In the genomic region with DNA sequence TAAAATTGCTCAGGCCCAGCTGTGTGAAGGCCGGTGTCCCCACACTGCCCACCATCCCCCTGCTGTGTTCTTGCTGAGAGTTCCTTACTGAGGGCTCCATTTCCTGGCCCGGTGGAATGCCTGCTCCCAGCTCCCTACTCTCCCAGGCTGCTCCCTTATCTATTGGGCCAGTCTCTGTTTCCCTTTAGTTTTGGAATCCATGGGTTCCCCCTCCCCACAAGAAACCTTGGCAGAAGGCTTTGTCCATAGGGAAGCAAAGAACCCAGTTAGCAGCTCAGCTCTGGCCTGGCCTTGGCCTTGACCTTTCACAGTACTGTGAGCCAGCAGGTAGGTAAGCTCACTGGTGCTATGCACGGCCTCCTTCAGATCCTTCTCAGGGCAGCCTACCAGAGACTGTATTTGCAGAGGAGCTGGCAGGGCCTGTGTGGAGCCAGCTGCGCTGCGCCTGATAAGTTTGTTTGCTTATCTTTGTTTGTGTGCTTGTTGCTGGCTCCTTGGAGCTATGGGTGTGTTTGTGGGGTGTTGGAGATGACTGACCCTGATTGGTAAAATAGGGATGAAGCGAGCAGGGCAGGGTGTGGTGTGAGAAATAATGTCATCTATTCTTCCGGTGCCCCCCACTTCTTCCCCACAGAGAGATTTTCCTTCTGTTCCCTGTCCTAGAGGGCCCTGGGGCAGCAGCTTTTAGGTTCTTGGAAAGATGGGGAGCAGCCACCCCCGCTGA, we compare ENCODE assay signal across 1 cellular context.
TF ChIP-seq lines count a peak whose summit lies in the region.

No MANE protein-coding gene starts in this region.

TF ChIP-seq in K562, 482 proteins besides CTCF, POLR2A, EP300 and RAD21 (continued from another document and continues in another):
- TF ChIP-seq, protein P1, sequence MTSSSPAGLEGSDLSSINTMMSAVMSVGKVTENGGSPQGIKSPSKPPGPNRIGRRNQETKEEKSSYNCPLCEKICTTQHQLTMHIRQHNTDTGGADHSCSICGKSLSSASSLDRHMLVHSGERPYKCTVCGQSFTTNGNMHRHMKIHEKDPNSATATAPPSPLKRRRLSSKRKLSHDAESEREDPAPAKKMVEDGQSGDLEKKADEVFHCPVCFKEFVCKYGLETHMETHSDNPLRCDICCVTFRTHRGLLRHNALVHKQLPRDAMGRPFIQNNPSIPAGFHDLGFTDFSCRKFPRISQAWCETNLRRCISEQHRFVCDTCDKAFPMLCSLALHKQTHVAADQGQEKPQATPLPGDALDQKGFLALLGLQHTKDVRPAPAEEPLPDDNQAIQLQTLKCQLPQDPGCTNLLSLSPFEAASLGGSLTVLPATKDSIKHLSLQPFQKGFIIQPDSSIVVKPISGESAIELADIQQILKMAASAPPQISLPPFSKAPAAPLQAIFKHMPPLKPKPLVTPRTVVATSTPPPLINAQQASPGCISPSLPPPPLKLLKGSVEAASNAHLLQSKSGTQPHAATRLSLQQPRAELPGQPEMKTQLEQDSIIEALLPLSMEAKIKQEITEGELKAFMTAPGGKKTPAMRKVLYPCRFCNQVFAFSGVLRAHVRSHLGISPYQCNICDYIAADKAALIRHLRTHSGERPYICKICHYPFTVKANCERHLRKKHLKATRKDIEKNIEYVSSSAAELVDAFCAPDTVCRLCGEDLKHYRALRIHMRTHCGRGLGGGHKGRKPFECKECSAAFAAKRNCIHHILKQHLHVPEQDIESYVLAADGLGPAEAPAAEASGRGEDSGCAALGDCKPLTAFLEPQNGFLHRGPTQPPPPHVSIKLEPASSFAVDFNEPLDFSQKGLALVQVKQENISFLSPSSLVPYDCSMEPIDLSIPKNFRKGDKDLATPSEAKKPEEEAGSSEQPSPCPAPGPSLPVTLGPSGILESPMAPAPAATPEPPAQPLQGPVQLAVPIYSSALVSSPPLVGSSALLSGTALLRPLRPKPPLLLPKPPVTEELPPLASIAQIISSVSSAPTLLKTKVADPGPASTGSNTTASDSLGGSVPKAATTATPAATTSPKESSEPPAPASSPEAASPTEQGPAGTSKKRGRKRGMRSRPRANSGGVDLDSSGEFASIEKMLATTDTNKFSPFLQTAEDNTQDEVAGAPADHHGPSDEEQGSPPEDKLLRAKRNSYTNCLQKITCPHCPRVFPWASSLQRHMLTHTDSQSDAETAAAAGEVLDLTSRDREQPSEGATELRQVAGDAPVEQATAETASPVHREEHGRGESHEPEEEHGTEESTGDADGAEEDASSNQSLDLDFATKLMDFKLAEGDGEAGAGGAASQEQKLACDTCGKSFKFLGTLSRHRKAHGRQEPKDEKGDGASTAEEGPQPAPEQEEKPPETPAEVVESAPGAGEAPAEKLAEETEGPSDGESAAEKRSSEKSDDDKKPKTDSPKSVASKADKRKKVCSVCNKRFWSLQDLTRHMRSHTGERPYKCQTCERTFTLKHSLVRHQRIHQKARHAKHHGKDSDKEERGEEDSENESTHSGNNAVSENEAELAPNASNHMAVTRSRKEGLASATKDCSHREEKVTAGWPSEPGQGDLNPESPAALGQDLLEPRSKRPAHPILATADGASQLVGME (CRISPR knock-in tag; IDR thresholded peaks at IDR 0.05) = no peak
- no peak for TF ChIP-seq CCAR2 (IDR thresholded peaks at IDR 0.05; ENCODE audit: low read depth, low read length)
- TF ChIP-seq ZEB2 (IDR thresholded peaks at IDR 0.05) = peak; percentile 96
- TF ChIP-seq BHLHE40 (IDR thresholded peaks at IDR 0.05; ENCODE audit: low read length) = peak; percentile 76
- peak; percentile 95 for TF ChIP-seq FOXJ3 (CRISPR knock-in tag; IDR thresholded peaks at IDR 0.05)
- no peak for TF ChIP-seq KDM5B (IDR thresholded peaks at IDR 0.05; ENCODE audit: insufficient replicate concordance, low read depth, low read length)
- no peak for TF ChIP-seq ZNF347 (CRISPR knock-in tag; IDR thresholded peaks at IDR 0.05; ENCODE audit: low read depth)
- TF ChIP-seq, protein P2, sequence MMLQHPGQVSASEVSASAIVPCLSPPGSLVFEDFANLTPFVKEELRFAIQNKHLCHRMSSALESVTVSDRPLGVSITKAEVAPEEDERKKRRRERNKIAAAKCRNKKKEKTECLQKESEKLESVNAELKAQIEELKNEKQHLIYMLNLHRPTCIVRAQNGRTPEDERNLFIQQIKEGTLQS (IDR thresholded peaks at IDR 0.05) = peak; percentile 30; the same call in 1 of the 2 replicates
- TF ChIP-seq, protein P2 (CRISPR knock-in tag; conservative IDR thresholded peaks at IDR 0.05) = no peak
- no peak for TF ChIP-seq PHF20 (IDR thresholded peaks at IDR 0.05; ENCODE audit: partially characterized antibody)
- no peak for TF ChIP-seq ZNF778 (CRISPR knock-in tag; IDR thresholded peaks at IDR 0.05)
- TF ChIP-seq ZNF444 (CRISPR knock-in tag; IDR thresholded peaks at IDR 0.05) = no peak
- TF ChIP-seq, protein P3, sequence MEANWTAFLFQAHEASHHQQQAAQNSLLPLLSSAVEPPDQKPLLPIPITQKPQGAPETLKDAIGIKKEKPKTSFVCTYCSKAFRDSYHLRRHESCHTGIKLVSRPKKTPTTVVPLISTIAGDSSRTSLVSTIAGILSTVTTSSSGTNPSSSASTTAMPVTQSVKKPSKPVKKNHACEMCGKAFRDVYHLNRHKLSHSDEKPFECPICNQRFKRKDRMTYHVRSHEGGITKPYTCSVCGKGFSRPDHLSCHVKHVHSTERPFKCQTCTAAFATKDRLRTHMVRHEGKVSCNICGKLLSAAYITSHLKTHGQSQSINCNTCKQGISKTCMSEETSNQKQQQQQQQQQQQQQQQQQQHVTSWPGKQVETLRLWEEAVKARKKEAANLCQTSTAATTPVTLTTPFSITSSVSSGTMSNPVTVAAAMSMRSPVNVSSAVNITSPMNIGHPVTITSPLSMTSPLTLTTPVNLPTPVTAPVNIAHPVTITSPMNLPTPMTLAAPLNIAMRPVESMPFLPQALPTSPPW (CRISPR knock-in tag; IDR thresholded peaks at IDR 0.05) = peak; percentile 82; the same call in 1 of the 2 replicates
- no peak for TF ChIP-seq SRSF3 (IDR thresholded peaks at IDR 0.05; ENCODE audit: insufficient read depth, low read length)
- no peak for TF ChIP-seq JUNB (CRISPR knock-in tag; conservative IDR thresholded peaks at IDR 0.05)
- no peak for TF ChIP-seq CBX8 (IDR thresholded peaks at IDR 0.05; ENCODE audit: borderline replicate concordance, extremely low read depth, low read depth, low read length, poor library complexity, severe bottlenecking)
- TF ChIP-seq DIDO1 (tag; IDR thresholded peaks at IDR 0.05; ENCODE audit: low read depth) = no peak; the same call in 1 of the 2 replicates
- TF ChIP-seq NCOR1 (IDR thresholded peaks at IDR 0.05) = peak; percentile 97
- peak; percentile 76; the same call in 1 of the 2 replicates for TF ChIP-seq ZNF197 (CRISPR knock-in tag; IDR thresholded peaks at IDR 0.05; ENCODE audit: low read depth)
- TF ChIP-seq SMARCE1 (IDR thresholded peaks at IDR 0.05) = peak; percentile 98
- TF ChIP-seq ZFP30 (CRISPR knock-in tag; IDR thresholded peaks at IDR 0.05; ENCODE audit: borderline replicate concordance) = no peak
- TF ChIP-seq ZNF408 (CRISPR knock-in tag; IDR thresholded peaks at IDR 0.05; ENCODE audit: low read depth) = no peak
- TF ChIP-seq FOXA3 (CRISPR knock-in tag; conservative IDR thresholded peaks at IDR 0.05 in 1 of 2, IDR thresholded peaks at IDR 0.05 in 1 of 2) = peak; percentile 93 to 94
- TF ChIP-seq, protein P4, sequence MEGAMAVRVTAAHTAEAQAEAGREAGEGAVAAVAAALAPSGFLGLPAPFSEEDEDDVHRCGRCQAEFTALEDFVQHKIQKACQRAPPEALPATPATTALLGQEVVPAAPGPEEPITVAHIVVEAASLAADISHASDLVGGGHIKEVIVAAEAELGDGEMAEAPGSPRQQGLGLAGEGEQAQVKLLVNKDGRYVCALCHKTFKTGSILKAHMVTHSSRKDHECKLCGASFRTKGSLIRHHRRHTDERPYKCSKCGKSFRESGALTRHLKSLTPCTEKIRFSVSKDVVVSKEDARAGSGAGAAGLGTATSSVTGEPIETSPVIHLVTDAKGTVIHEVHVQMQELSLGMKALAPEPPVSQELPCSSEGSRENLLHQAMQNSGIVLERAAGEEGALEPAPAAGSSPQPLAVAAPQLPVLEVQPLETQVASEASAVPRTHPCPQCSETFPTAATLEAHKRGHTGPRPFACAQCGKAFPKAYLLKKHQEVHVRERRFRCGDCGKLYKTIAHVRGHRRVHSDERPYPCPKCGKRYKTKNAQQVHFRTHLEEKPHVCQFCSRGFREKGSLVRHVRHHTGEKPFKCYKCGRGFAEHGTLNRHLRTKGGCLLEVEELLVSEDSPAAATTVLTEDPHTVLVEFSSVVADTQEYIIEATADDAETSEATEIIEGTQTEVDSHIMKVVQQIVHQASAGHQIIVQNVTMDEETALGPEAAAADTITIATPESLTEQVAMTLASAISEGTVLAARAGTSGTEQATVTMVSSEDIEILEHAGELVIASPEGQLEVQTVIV (CRISPR knock-in tag; IDR thresholded peaks at IDR 0.05; ENCODE audit: borderline replicate concordance) = no peak
- TF ChIP-seq, protein P5, sequence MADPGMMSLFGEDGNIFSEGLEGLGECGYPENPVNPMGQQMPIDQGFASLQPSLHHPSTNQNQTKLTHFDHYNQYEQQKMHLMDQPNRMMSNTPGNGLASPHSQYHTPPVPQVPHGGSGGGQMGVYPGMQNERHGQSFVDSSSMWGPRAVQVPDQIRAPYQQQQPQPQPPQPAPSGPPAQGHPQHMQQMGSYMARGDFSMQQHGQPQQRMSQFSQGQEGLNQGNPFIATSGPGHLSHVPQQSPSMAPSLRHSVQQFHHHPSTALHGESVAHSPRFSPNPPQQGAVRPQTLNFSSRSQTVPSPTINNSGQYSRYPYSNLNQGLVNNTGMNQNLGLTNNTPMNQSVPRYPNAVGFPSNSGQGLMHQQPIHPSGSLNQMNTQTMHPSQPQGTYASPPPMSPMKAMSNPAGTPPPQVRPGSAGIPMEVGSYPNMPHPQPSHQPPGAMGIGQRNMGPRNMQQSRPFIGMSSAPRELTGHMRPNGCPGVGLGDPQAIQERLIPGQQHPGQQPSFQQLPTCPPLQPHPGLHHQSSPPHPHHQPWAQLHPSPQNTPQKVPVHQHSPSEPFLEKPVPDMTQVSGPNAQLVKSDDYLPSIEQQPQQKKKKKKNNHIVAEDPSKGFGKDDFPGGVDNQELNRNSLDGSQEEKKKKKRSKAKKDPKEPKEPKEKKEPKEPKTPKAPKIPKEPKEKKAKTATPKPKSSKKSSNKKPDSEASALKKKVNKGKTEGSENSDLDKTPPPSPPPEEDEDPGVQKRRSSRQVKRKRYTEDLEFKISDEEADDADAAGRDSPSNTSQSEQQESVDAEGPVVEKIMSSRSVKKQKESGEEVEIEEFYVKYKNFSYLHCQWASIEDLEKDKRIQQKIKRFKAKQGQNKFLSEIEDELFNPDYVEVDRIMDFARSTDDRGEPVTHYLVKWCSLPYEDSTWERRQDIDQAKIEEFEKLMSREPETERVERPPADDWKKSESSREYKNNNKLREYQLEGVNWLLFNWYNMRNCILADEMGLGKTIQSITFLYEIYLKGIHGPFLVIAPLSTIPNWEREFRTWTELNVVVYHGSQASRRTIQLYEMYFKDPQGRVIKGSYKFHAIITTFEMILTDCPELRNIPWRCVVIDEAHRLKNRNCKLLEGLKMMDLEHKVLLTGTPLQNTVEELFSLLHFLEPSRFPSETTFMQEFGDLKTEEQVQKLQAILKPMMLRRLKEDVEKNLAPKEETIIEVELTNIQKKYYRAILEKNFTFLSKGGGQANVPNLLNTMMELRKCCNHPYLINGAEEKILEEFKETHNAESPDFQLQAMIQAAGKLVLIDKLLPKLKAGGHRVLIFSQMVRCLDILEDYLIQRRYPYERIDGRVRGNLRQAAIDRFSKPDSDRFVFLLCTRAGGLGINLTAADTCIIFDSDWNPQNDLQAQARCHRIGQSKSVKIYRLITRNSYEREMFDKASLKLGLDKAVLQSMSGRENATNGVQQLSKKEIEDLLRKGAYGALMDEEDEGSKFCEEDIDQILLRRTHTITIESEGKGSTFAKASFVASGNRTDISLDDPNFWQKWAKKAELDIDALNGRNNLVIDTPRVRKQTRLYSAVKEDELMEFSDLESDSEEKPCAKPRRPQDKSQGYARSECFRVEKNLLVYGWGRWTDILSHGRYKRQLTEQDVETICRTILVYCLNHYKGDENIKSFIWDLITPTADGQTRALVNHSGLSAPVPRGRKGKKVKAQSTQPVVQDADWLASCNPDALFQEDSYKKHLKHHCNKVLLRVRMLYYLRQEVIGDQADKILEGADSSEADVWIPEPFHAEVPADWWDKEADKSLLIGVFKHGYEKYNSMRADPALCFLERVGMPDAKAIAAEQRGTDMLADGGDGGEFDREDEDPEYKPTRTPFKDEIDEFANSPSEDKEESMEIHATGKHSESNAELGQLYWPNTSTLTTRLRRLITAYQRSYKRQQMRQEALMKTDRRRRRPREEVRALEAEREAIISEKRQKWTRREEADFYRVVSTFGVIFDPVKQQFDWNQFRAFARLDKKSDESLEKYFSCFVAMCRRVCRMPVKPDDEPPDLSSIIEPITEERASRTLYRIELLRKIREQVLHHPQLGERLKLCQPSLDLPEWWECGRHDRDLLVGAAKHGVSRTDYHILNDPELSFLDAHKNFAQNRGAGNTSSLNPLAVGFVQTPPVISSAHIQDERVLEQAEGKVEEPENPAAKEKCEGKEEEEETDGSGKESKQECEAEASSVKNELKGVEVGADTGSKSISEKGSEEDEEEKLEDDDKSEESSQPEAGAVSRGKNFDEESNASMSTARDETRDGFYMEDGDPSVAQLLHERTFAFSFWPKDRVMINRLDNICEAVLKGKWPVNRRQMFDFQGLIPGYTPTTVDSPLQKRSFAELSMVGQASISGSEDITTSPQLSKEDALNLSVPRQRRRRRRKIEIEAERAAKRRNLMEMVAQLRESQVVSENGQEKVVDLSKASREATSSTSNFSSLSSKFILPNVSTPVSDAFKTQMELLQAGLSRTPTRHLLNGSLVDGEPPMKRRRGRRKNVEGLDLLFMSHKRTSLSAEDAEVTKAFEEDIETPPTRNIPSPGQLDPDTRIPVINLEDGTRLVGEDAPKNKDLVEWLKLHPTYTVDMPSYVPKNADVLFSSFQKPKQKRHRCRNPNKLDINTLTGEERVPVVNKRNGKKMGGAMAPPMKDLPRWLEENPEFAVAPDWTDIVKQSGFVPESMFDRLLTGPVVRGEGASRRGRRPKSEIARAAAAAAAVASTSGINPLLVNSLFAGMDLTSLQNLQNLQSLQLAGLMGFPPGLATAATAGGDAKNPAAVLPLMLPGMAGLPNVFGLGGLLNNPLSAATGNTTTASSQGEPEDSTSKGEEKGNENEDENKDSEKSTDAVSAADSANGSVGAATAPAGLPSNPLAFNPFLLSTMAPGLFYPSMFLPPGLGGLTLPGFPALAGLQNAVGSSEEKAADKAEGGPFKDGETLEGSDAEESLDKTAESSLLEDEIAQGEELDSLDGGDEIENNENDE (IDR thresholded peaks at IDR 0.05; ENCODE audit: low read depth, low read length) = no peak
- no peak for TF ChIP-seq ZNF23 (CRISPR knock-in tag; IDR thresholded peaks at IDR 0.05)
- no peak for TF ChIP-seq NELFE (IDR thresholded peaks at IDR 0.05; ENCODE audit: insufficient read depth, insufficient read length)
- TF ChIP-seq ETS2 (tag; IDR thresholded peaks at IDR 0.05; ENCODE audit: borderline replicate concordance, poor library complexity, severe bottlenecking) = no peak
- no peak for TF ChIP-seq WHSC1 (IDR thresholded peaks at IDR 0.05; ENCODE audit: low read length)
- TF ChIP-seq, protein P6, sequence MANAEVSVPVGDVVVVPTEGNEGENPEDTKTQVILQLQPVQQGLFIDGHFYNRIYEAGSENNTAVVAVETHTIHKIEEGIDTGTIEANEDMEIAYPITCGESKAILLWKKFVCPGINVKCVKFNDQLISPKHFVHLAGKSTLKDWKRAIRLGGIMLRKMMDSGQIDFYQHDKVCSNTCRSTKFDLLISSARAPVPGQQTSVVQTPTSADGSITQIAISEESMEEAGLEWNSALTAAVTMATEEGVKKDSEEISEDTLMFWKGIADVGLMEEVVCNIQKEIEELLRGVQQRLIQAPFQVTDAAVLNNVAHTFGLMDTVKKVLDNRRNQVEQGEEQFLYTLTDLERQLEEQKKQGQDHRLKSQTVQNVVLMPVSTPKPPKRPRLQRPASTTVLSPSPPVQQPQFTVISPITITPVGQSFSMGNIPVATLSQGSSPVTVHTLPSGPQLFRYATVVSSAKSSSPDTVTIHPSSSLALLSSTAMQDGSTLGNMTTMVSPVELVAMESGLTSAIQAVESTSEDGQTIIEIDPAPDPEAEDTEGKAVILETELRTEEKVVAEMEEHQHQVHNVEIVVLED (CRISPR knock-in tag; IDR thresholded peaks at IDR 0.05) = no peak
